In the genomic region with DNA sequence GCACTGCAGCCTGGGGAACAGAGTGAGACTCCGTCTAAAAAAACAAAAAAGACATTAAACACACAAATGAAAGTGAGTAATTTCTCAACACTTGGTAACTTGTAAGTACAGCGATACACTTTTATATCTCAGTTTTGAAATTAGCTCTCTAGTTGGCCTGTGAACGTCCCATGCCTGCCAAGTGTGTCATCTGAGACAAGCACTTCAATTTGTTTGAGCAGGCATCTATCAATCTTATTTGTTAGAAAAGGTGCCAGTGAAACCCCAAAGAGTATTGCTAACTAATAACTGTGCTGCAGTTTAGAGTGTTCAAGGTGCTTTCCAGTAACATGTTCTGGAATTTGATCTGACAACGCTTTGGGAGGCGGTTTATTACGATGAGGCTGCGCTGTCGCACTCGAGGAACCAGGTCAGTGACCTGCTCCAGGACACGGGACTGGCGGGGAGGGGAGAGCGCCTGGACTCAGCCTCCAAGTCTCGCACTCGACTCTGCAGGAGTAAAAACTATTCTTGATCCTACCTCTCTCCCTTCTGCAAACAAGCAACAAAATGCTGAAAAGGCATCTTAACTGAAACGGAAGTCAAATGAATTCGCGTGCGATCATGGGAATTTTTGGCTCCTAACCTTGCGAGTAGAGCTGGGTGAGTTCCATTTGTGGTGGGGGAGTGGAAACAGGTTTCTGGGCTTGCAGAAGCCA, we compare ENCODE assay signal across 8 cellular contexts. TPM values are rescaled to one million over a fixed set of nuclear protein-coding genes. Genes with fewer than 3 reads are reported as not detected.
DNase-seq lines count a peak whose midpoint lies in the region; ATAC-seq and TF ChIP-seq lines count a peak whose summit lies in the region.

No MANE protein-coding gene starts in this region.

- H3K27me3 Mint-ChIP-seq in WTC11 (ENCODE audit: low read depth) (no peaks in the 10 kb centered on the region), nephron (ENCODE audit: low read depth) (no peaks in the 10 kb centered on the region)

- intact Hi-C loops in vagina (cut with DNase I) = loop anchor here (5.0 kb wide), 1 partner anchor 635 kb away; no protein-coding TSS in a partner anchor

- TF ChIP-seq CTCF in WTC11 (IDR thresholded peaks at IDR 0.05) (no peak), fibroblast of mammary gland (conservative IDR thresholded peaks at IDR 0.05; ENCODE audit: control insufficient read depth, insufficient read depth, low read depth, low read length) (no peak), nephron (IDR thresholded peaks at IDR 0.05; ENCODE audit: unreplicated experiment in 3 of 3) (no peak), vagina (IDR thresholded peaks at IDR 0.05) (no peak)

- H3K4me3 Mint-ChIP-seq in WTC11 = peak overlapping the region; percentile 94
- H3K4me3 Mint-ChIP-seq in nephron = peak overlapping the region; percentile 91 to 95 (median 93)

- H3K4me1 Mint-ChIP-seq in WTC11 = peaks cover 50% of the 10 kb centered on the region
- H3K4me1 Mint-ChIP-seq in nephron = peaks cover 37% of the 10 kb centered on the region

- 17% methylated on average over 19 of the region's 19 CpGs for WGBS in HUES64

- in situ Hi-C loops in Caki2 (cut with HindIII; ENCODE audit: low pct_unique_long_range_greater_than_20kb, low sequenced_read_pairs) = no loop called here

- H3K36me3 Mint-ChIP-seq in WTC11 = peaks cover 17% of the 10 kb centered on the region
- peaks cover 15% of the 10 kb centered on the region for H3K36me3 Mint-ChIP-seq in nephron (ENCODE audit: low read depth)

- CTCF ChIA-PET in WTC11 (lab: Charles Lee) = interaction anchor here (1.0 to 1.4 kb wide), 3 partner anchors 8 to 77 kb away, joined by 3 to 11 read pairs (median 6); no protein-coding TSS in a partner anchor

- peak; percentile 67 for DNase-seq in Caki2 (ENCODE audit: low read depth)
- no peak for DNase-seq in WTC11 (ENCODE audit: low spot score)
- DNase-seq in fibroblast of mammary gland (ENCODE audit: low read depth) = peak; percentile 35
- no peak for DNase-seq in vagina (ENCODE audit: extremely low spot score in 2 of 2)
- DNase-seq in NCI-H446 treated with DMSO at 0.1 percent for 48 hours (lab: John Stamatoyannopoulos, UW) = no peak

- no peaks in the 10 kb centered on the region for H3K27me3 ChIP-seq in HUES64 (ENCODE audit: insufficient read depth, low read length)
- H3K27me3 ChIP-seq in vagina = no peaks in the 10 kb centered on the region

- H3K9me3 ChIP-seq in HUES64 (ENCODE audit: insufficient read depth, low read depth, low read length) (no peaks in the 10 kb centered on the region), vagina (no peaks in the 10 kb centered on the region)

- H3K9ac ChIP-seq in HUES64 (ENCODE audit: low read depth, low read length) = peak overlapping the region; percentile 82

- H3K36me3 ChIP-seq in HUES64 (ENCODE audit: insufficient read depth, low read length) (peaks cover 11% of the 10 kb centered on the region), vagina (no peaks in the 10 kb centered on the region)

- no peaks in the 10 kb centered on the region for H3K9me3 Mint-ChIP-seq in WTC11
- H3K9me3 Mint-ChIP-seq in nephron = no peaks in the 10 kb centered on the region

- H3K27ac Mint-ChIP-seq in WTC11 (peak overlapping the region; percentile 92), nephron (peak overlapping the region; percentile 96 to 99 (median 98))

- TF ChIP-seq POLR2A in vagina (IDR thresholded peaks at IDR 0.05) = no peak

- POLR2A ChIA-PET in WTC11 (lab: Charles Lee) = interaction anchor here (1.0 to 1.1 kb wide), 2 partner anchors 8 to 10 kb away, joined by 3 to 4 read pairs; no protein-coding TSS in a partner anchor

- H3K27ac ChIP-seq in HUES64 (ENCODE audit: low read depth, low read length) (peak overlapping the region; percentile 78), vagina (peak overlapping the region; percentile 94)

- no peak for ATAC-seq in WTC11
- no peak for ATAC-seq in HG03097 (IDR thresholded peaks at IDR 0.05; ENCODE audit: low FRiP score, unreplicated experiment)

- H3K4me1 ChIP-seq in HUES64 (ENCODE audit: insufficient read depth, low read length) (peaks cover 27% of the 10 kb centered on the region), vagina (peaks cover 32% of the 10 kb centered on the region)

- H3K4me3 ChIP-seq in HUES64 (ENCODE audit: low read length) (peak overlapping the region; percentile 74), fibroblast of mammary gland (ENCODE audit: control insufficient read depth, low read depth, low read length) (peak overlapping the region; percentile 70), vagina (peak overlapping the region; percentile 67 to 88)

TF ChIP-seq in WTC11, 78 proteins besides CTCF, POLR2A, EP300 and RAD21:
- TF ChIP-seq NR1H2 (CRISPR knock-in tag; IDR thresholded peaks at IDR 0.05) (no peak), ZNF219 (CRISPR knock-in tag; IDR thresholded peaks at IDR 0.05; ENCODE audit: borderline replicate concordance) (no peak), NFE2L1 (CRISPR knock-in tag; IDR thresholded peaks at IDR 0.05) (0 out of 2 replicates have a peak, but pooled peaks have one; percentile 36), CREM (CRISPR knock-in tag; IDR thresholded peaks at IDR 0.05) (no peak)

RNA-seq across cellular contexts. Expression of a gene that starts 1.1 kb away (rescaled TPM):
- total RNA-seq in Caki2 (2014; rRNA removed; shearing (Covaris generic); ENCODE audit: low replicate concordance) = 83.5 and 85.7 TPM in 2 replicates
- 70.9 TPM for polyA plus RNA-seq in HUES64 (2013, experiment 1 of 2)
- 69.9 TPM for polyA plus RNA-seq in HUES64 (2013, experiment 2 of 2)
- total RNA-seq in WTC11 (2021) (122 to 124 TPM (median 123 TPM) in 3 replicates), vagina (72.9 TPM)

Comparison
In these comparisons a context has a peak if more than half of its experiments do, and no peak if none do; other contexts are left out.
1. DNase-seq: peak in Caki2 (single experiment) and fibroblast of mammary gland (single experiment); none in WTC11 (single experiment), vagina (0 of 2) and NCI-H446 treated with DMSO at 0.1 percent for 48 hours (single experiment).
2. Peak in every context shown above with its lines, with median percentiles within 50 percentile points of each other: H3K4me3 ChIP-seq.